In genomic region chr1:220927442-220927841, GRCh38 we compare ENCODE assay signal across 1 cellular context.
TF ChIP-seq lines count a peak whose summit lies in the region.

No MANE protein-coding gene starts in this region.

TF ChIP-seq in K562, 482 proteins besides CTCF, POLR2A, EP300 and RAD21 (continued from another document and continues in another):
- peak; percentile 88 for TF ChIP-seq PKNOX1 (IDR thresholded peaks at IDR 0.05)
- peak; percentile 19; the same call in 1 of the 2 replicates for TF ChIP-seq CXXC5 (CRISPR knock-in tag; IDR thresholded peaks at IDR 0.05)
- TF ChIP-seq ZNF146 (CRISPR knock-in tag; IDR thresholded peaks at IDR 0.05; ENCODE audit: unreplicated experiment) = no peak
- TF ChIP-seq NBN (IDR thresholded peaks at IDR 0.05; ENCODE audit: low read depth) = no peak
- no peak for TF ChIP-seq CHD4 (IDR thresholded peaks at IDR 0.05; ENCODE audit: insufficient read depth, insufficient replicate concordance, low read depth, low read length, poor library complexity, severe bottlenecking)
- peak; percentile 60; the same call in 1 of the 2 replicates for TF ChIP-seq DMBX1 (CRISPR knock-in tag; IDR thresholded peaks at IDR 0.05; ENCODE audit: borderline replicate concordance)
- TF ChIP-seq, protein P1, sequence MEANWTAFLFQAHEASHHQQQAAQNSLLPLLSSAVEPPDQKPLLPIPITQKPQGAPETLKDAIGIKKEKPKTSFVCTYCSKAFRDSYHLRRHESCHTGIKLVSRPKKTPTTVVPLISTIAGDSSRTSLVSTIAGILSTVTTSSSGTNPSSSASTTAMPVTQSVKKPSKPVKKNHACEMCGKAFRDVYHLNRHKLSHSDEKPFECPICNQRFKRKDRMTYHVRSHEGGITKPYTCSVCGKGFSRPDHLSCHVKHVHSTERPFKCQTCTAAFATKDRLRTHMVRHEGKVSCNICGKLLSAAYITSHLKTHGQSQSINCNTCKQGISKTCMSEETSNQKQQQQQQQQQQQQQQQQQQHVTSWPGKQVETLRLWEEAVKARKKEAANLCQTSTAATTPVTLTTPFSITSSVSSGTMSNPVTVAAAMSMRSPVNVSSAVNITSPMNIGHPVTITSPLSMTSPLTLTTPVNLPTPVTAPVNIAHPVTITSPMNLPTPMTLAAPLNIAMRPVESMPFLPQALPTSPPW (CRISPR knock-in tag; IDR thresholded peaks at IDR 0.05) = peak; percentile 52; the same call in 1 of the 2 replicates
- TF ChIP-seq HDAC3 (IDR thresholded peaks at IDR 0.05; ENCODE audit: borderline replicate concordance, partially characterized antibody) = peak; percentile 73
- peak; percentile 42; the same call in 1 of the 2 replicates for TF ChIP-seq DIDO1 (tag; IDR thresholded peaks at IDR 0.05; ENCODE audit: low read depth)
- no peak for TF ChIP-seq ELF1 (tag; IDR thresholded peaks at IDR 0.05)
- no peak for TF ChIP-seq BRCA1 (IDR thresholded peaks at IDR 0.05)
- TF ChIP-seq BRCA1 (CRISPR knock-in tag; IDR thresholded peaks at IDR 0.05) = no peak
- TF ChIP-seq RNF2 (IDR thresholded peaks at IDR 0.05) = peak; percentile 43; the same call in 1 of the 2 replicates
- no peak for TF ChIP-seq SIRT6 (IDR thresholded peaks at IDR 0.05; ENCODE audit: low read depth, low read length)
- TF ChIP-seq SMAD3 (CRISPR knock-in tag; conservative IDR thresholded peaks at IDR 0.05) = 0 out of 2 replicates have a peak, but pooled peaks have one; percentile 19
- no peak for TF ChIP-seq ZNF134 (CRISPR knock-in tag; conservative IDR thresholded peaks at IDR 0.05)
- TF ChIP-seq ZNF253 (CRISPR knock-in tag; conservative IDR thresholded peaks at IDR 0.05) = no peak
- peak; percentile 59; the same call in 1 of the 2 replicates for TF ChIP-seq ZNF589 (CRISPR knock-in tag; IDR thresholded peaks at IDR 0.05; ENCODE audit: low read depth)
- TF ChIP-seq ZNF586 (CRISPR knock-in tag; conservative IDR thresholded peaks at IDR 0.05) = no peak
- TF ChIP-seq KLF16 (IDR thresholded peaks at IDR 0.05) = peak; percentile 92
- TF ChIP-seq TEAD4 (IDR thresholded peaks at IDR 0.05; ENCODE audit: low read length) = peak; percentile 96
- no peak for TF ChIP-seq TEAD4 (CRISPR knock-in tag; IDR thresholded peaks at IDR 0.05; ENCODE audit: borderline replicate concordance)
- TF ChIP-seq MEIS2 (IDR thresholded peaks at IDR 0.05; ENCODE audit: partially characterized antibody) = peak; percentile 99
- TF ChIP-seq, protein P2, sequence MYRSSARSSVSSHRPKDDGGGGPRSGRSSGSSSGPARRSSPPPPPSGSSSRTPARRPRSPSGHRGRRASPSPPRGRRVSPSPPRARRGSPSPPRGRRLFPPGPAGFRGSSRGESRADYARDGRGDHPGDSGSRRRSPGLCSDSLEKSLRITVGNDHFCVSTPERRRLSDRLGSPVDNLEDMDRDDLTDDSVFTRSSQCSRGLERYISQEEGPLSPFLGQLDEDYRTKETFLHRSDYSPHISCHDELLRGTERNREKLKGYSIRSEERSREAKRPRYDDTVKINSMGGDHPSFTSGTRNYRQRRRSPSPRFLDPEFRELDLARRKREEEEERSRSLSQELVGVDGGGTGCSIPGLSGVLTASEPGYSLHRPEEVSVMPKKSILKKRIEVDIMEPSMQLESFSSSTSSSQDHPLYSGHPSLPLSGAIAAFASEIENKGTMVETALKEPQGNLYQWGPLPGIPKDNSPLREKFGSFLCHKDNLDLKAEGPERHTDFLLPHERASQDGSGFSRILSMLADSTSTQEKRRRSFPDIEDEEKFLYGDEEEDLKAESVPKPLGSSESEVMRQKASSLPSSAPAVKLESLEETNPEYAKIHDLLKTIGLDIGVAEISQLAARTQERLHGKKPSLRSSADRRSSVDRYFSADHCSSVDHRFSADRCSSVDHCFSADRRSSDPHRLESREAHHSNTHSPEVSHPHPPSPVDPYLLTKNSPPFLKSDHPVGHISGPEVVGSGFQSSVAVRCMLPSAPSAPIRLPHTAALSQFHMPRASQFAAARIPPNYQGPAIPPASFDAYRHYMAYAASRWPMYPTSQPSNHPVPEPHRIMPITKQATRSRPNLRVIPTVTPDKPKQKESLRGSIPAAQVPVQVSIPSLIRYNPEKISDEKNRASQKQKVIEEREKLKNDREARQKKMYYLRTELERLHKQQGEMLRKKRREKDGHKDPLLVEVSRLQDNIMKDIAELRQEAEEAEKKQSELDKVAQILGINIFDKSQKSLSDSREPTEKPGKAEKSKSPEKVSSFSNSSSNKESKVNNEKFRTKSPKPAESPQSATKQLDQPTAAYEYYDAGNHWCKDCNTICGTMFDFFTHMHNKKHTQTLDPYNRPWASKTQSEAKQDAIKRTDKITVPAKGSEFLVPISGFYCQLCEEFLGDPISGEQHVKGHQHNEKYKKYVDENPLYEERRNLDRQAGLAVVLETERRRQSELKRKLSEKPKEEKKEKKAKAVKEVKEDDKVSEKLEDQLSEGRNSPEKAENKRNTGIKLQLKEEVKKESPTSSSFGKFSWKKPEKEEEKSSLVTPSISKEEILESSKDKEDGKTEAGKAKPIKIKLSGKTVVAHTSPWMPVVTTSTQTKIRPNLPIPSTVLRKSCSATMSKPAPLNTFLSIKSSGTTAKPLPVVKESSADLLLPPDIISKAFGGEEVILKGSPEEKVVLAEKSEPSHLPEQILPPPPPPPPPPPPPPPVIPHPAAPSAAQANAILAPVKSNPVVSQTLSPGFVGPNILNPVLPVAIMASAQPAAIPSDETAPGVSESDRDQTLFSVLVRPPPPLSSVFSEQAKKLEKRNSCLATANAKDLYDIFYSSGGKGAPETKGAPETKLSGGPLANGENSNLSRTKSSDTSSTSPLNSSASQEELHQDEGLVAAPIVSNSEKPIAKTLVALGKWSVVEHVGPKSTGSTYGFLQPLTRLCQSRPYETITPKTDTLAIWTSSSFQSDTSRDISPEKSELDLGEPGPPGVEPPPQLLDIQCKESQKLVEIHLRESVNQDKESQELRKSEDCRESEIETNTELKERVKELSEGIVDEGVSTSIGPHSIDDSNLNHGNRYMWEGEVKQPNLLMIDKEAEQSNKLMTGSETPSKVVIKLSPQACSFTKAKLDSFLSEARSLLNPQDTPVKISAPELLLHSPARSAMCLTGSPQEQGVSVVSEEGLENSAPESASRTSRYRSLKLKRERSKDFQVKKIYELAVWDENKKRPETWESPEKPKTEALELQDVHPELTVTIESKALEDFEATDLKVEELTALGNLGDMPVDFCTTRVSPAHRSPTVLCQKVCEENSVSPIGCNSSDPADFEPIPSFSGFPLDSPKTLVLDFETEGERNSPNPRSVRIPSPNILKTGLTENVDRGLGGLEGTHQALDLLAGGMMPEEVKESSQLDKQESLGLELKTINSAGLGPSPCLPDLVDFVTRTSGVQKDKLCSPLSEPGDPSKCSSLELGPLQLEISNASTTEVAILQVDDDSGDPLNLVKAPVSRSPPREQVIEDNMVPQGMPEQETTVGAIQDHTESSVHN (IDR thresholded peaks at IDR 0.05; ENCODE audit: borderline replicate concordance in 1 of 2, low read depth in 1 of 2) = 0 out of 4 replicates have a peak, but pooled peaks of 1 of the 2 experiments have one; percentile 39
- TF ChIP-seq POLR2AphosphoS5 (IDR thresholded peaks at IDR 0.05; ENCODE audit: control insufficient read depth, insufficient read depth, low read depth, low read length) = peak; percentile 71
- TF ChIP-seq TEAD1 (CRISPR knock-in tag; IDR thresholded peaks at IDR 0.05) = peak in 1 of 2 experiments; percentile 56; a peak in 1 of 4 replicates
- TF ChIP-seq ESRRA (IDR thresholded peaks at IDR 0.05; ENCODE audit: borderline replicate concordance, low read depth) = peak; percentile 88; the same call in 1 of the 2 replicates
- peak; percentile 25; the same call in 1 of the 2 replicates for TF ChIP-seq CREM (IDR thresholded peaks at IDR 0.05; ENCODE audit: low read depth)
- TF ChIP-seq USF2 (CRISPR knock-in tag; IDR thresholded peaks at IDR 0.05) = peak; percentile 56
- peak in 1 of 2 experiments; percentile 84; a peak in 2 of 4 replicates for TF ChIP-seq HDAC1 (IDR thresholded peaks at IDR 0.05)
- TF ChIP-seq, protein P3, sequence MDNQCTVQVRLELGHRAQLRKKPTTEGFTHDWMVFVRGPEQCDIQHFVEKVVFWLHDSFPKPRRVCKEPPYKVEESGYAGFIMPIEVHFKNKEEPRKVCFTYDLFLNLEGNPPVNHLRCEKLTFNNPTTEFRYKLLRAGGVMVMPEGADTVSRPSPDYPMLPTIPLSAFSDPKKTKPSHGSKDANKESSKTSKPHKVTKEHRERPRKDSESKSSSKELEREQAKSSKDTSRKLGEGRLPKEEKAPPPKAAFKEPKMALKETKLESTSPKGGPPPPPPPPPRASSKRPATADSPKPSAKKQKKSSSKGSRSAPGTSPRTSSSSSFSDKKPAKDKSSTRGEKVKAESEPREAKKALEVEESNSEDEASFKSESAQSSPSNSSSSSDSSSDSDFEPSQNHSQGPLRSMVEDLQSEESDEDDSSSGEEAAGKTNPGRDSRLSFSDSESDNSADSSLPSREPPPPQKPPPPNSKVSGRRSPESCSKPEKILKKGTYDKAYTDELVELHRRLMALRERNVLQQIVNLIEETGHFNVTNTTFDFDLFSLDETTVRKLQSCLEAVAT (IDR thresholded peaks at IDR 0.05) = peak in 1 of 2 experiments; percentile 72; a peak in 2 of 4 replicates
- peak in 1 of 2 experiments; percentile 59; a peak in 2 of 4 replicates for TF ChIP-seq TBL1XR1 (IDR thresholded peaks at IDR 0.05; ENCODE audit: low read length in 2 of 2)
- TF ChIP-seq CHAMP1 (IDR thresholded peaks at IDR 0.05) = peak; percentile 25; the same call in 1 of the 2 replicates
- no peak for TF ChIP-seq RBM22 (IDR thresholded peaks at IDR 0.05; ENCODE audit: low read depth, low read length, poor library complexity, severe bottlenecking)
- TF ChIP-seq, protein P4, sequence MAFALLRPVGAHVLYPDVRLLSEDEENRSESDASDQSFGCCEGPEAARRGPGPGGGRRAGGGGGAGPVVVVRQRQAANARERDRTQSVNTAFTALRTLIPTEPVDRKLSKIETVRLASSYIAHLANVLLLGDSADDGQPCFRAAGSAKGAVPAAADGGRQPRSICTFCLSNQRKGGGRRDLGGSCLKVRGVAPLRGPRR (CRISPR knock-in tag; IDR thresholded peaks at IDR 0.05) = no peak
- no peak for TF ChIP-seq SRSF3 (IDR thresholded peaks at IDR 0.05; ENCODE audit: insufficient read depth, low read length)
- TF ChIP-seq POLR2H (tag; IDR thresholded peaks at IDR 0.05; ENCODE audit: low read depth) = no peak
- peak; percentile 83 for TF ChIP-seq NCOR1 (IDR thresholded peaks at IDR 0.05)
- TF ChIP-seq JUND (IDR thresholded peaks at IDR 0.05; ENCODE audit: borderline replicate concordance, low read depth, low read length) = 0 out of 2 replicates have a peak, but pooled peaks have one; percentile 8
- TF ChIP-seq JUND (tag; IDR thresholded peaks at IDR 0.05; ENCODE audit: borderline replicate concordance, low read depth, low read length) = no peak; the same call in 2 of the 3 replicates
- no peak for TF ChIP-seq EWSR1 (IDR thresholded peaks at IDR 0.05; ENCODE audit: borderline replicate concordance, low read depth, partially characterized antibody)
- TF ChIP-seq FOXK2 (conservative IDR thresholded peaks at IDR 0.05 in 1 of 2, IDR thresholded peaks at IDR 0.05 in 1 of 2; ENCODE audit: low read depth in 2 of 2) = no peak
- no peak for TF ChIP-seq RBM39 (optimal IDR thresholded peaks at IDR 0.05; ENCODE audit: low read depth, low read length)
- peak; percentile 91; the same call in 1 of the 2 replicates for TF ChIP-seq SMARCE1 (IDR thresholded peaks at IDR 0.05)
- peak; percentile 65; the same call in 1 of the 2 replicates for TF ChIP-seq SMARCA4 (IDR thresholded peaks at IDR 0.05)
- TF ChIP-seq, protein P5, sequence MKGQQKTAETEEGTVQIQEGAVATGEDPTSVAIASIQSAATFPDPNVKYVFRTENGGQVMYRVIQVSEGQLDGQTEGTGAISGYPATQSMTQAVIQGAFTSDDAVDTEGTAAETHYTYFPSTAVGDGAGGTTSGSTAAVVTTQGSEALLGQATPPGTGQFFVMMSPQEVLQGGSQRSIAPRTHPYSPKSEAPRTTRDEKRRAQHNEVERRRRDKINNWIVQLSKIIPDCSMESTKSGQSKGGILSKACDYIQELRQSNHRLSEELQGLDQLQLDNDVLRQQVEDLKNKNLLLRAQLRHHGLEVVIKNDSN (CRISPR knock-in tag; IDR thresholded peaks at IDR 0.05) = no peak
- peak; percentile 73; the same call in 1 of the 2 replicates for TF ChIP-seq DPF2 (IDR thresholded peaks at IDR 0.05)
- TF ChIP-seq TARDBP (IDR thresholded peaks at IDR 0.05) = no peak
- no peak for TF ChIP-seq WHSC1 (IDR thresholded peaks at IDR 0.05; ENCODE audit: low read length)
- TF ChIP-seq RFX5 (IDR thresholded peaks at IDR 0.05; ENCODE audit: low read depth, low read length) = no peak
- peak; percentile 54; the same call in 1 of the 2 replicates for TF ChIP-seq OTX1 (CRISPR knock-in tag; IDR thresholded peaks at IDR 0.05)
- peak; percentile 56 to 96; a peak in 2 of 4 replicates for TF ChIP-seq RCOR1 (IDR thresholded peaks at IDR 0.05; ENCODE audit: borderline replicate concordance in 1 of 2, low read depth in 2 of 2, low read length in 2 of 2)
- TF ChIP-seq SMAD4 (CRISPR knock-in tag; conservative IDR thresholded peaks at IDR 0.05) = peak; percentile 92
- no peak for TF ChIP-seq NR4A1 (CRISPR knock-in tag; IDR thresholded peaks at IDR 0.05)
- TF ChIP-seq NR4A1 (tag; IDR thresholded peaks at IDR 0.05) = peak; percentile 72; the same call in 1 of the 2 replicates
